ENCODE assay signal across 14 cellular contexts in genomic region chr21:37531402-37532042, GRCh38.
A peak's percentile ranks its signal among the peaks of the same experiment; 100 is the strongest.
DNase-seq lines count a peak whose midpoint lies in the region; ATAC-seq and TF ChIP-seq lines count a peak whose summit lies in the region.
"Had no signal": no experiment of that assay in that cellular context is flagged by ENCODE, and none has a peak within 500 bp of the region (broad histone marks: within the 10 kb centered on the region; RNA-seq: fewer than 3 reads in every experiment).

No MANE protein-coding gene starts in this region.

- intact Hi-C loops in left lung (cut with DNase I), result no loop called here

- in situ Hi-C loops in GM13976 (cut with MboI; ENCODE audit: low sequenced_read_pairs, unreplicated experiment), result no loop called here

- peak; percentile 66 for ATAC-seq in left lung
- ATAC-seq in thoracic aorta (ENCODE audit: insufficient number of reproducible peaks, low FRiP score, low read depth), result peak; percentile 32
- no peak for ATAC-seq in activated T-helper 17 cell treated with anti-CD3 and anti-CD28 coated beads, Interleukin-2, amount 50 U/mL, for 72 hours (replicated peaks)

- DNase-seq in MG63 (peak; percentile 5), left lung (peak in 1 of 2 donors; percentile 82), thoracic aorta (ENCODE audit: low spot score) (no peak), GM13976 (ENCODE audit: low spot score) (no peak), OCI-M1 (lab: John Stamatoyannopoulos, UW) (no peak)
- DNase-seq in effector CD8-positive, alpha-beta T cell (lab: John Stamatoyannopoulos, UW), result no peak
- DNase-seq: activated CD4-positive, alpha-beta T cell treated with anti-CD3 and anti-CD28 coated beads, Interleukin-2, amount 10 ng/mL, durations not matched to agents 24 days and 14 days; KBM-7; NCI-H187 treated with DMSO at 0.1 percent for 48 hours; retina had no signal

- H3K4me3 Mint-ChIP-seq in activated T-helper 17 cell treated with anti-CD3 and anti-CD28 coated beads, Interleukin-2, amount 50 U/mL, for 72 hours, result no peak overlapping the region
- H3K4me3 Mint-ChIP-seq: activated CD4-positive, alpha-beta T cell treated with anti-CD3 and anti-CD28 coated beads, Interleukin-2, amount 10 ng/mL, durations not matched to agents 24 days and 14 days; activated T-helper 1 cell treated with anti-CD3 and anti-CD28 coated beads, Interleukin-12 subunit alpha, Interleukin-12 subunit beta, Interleukin-2, Interleukin-4 antibody, amounts not matched to agents 30 ng/mL and 10 ng/mL and 1 ng/mL, durations not matched to agents 14 hours and 24 hours and 36 hours had no signal

- peaks cover 3% of the 10 kb centered on the region for H3K9me3 Mint-ChIP-seq in activated T-helper 17 cell treated with anti-CD3 and anti-CD28 coated beads, Interleukin-2, amount 50 U/mL, for 72 hours

- H3K27me3 ChIP-seq in MG63 (no peaks in the 10 kb centered on the region), left lung (peaks cover 0 to 33% of the 10 kb centered on the region in 2 donors), thoracic aorta (replicated peaks; ENCODE audit: insufficient read depth) (no peaks in the 10 kb centered on the region)

- H3K27ac Mint-ChIP-seq in activated T-helper 17 cell treated with anti-CD3 and anti-CD28 coated beads, Interleukin-2, amount 50 U/mL, for 72 hours, result no peak overlapping the region
- H3K27ac Mint-ChIP-seq: activated CD4-positive, alpha-beta T cell treated with anti-CD3 and anti-CD28 coated beads, Interleukin-2, amount 10 ng/mL, durations not matched to agents 24 days and 14 days; activated T-helper 1 cell treated with anti-CD3 and anti-CD28 coated beads, Interleukin-12 subunit alpha, Interleukin-12 subunit beta, Interleukin-2, Interleukin-4 antibody, amounts not matched to agents 30 ng/mL and 10 ng/mL and 1 ng/mL, durations not matched to agents 14 hours and 24 hours and 36 hours had no signal

- no peaks in the 10 kb centered on the region for H3K36me3 ChIP-seq in MG63
- H3K36me3 ChIP-seq in left lung, result no peaks in the 10 kb centered on the region
- no peaks in the 10 kb centered on the region for H3K36me3 ChIP-seq in thoracic aorta

- no peaks in the 10 kb centered on the region for H3K4me1 Mint-ChIP-seq in activated T-helper 17 cell treated with anti-CD3 and anti-CD28 coated beads, Interleukin-2, amount 50 U/mL, for 72 hours

- H3K4me1 ChIP-seq in left lung, result peaks cover 5 to 8% of the 10 kb centered on the region in 2 donors
- peaks cover 11 to 19% of the 10 kb centered on the region in 2 donors for H3K4me1 ChIP-seq in thoracic aorta (ENCODE audit: control insufficient read depth in 1 of 2, low read depth in 2 of 2)

- H3K9me3 ChIP-seq in MG63 (no peaks in the 10 kb centered on the region), left lung (peaks cover 0 to 9% of the 10 kb centered on the region in 2 donors), thoracic aorta (peaks cover 2% of the 10 kb centered on the region)

- H3K27ac ChIP-seq in cingulate gyrus (ENCODE audit: low read depth, low read length) (peak overlapping the region; percentile 47), left lung (no peak overlapping the region), thoracic aorta (peak overlapping the region; percentile 28 to 30)
- H3K27ac ChIP-seq: C4-2B had no signal

- no peak for TF ChIP-seq CTCF in left lung (IDR thresholded peaks at IDR 0.05)
- no peak for TF ChIP-seq CTCF in thoracic aorta (IDR thresholded peaks at IDR 0.05)
- no peak for TF ChIP-seq CTCF in GM13976 (IDR thresholded peaks at IDR 0.05; ENCODE audit: borderline replicate concordance, control extremely low read depth, extremely low read depth, insufficient read depth, missing control alignments)

- no peak overlapping the region for H3K4me3 ChIP-seq in MG63
- no peak overlapping the region for H3K4me3 ChIP-seq in left lung
- peak overlapping the region; percentile 59 for H3K4me3 ChIP-seq in thoracic aorta

- H3K27me3 Mint-ChIP-seq in activated T-helper 17 cell treated with anti-CD3 and anti-CD28 coated beads, Interleukin-2, amount 50 U/mL, for 72 hours, result peaks cover 31% of the 10 kb centered on the region

- H3K36me3 Mint-ChIP-seq in activated T-helper 17 cell treated with anti-CD3 and anti-CD28 coated beads, Interleukin-2, amount 50 U/mL, for 72 hours (ENCODE audit: low read depth), result no peaks in the 10 kb centered on the region

Comparison
In these comparisons a context has a peak if more than half of its experiments do, and no peak if none do; other contexts are left out.
1. H3K27ac ChIP-seq: peak in cingulate gyrus (single experiment) and thoracic aorta (2 of 2); none in left lung (0 of 2).